ENCODE assay signal across 1 cellular context in the genomic region with DNA sequence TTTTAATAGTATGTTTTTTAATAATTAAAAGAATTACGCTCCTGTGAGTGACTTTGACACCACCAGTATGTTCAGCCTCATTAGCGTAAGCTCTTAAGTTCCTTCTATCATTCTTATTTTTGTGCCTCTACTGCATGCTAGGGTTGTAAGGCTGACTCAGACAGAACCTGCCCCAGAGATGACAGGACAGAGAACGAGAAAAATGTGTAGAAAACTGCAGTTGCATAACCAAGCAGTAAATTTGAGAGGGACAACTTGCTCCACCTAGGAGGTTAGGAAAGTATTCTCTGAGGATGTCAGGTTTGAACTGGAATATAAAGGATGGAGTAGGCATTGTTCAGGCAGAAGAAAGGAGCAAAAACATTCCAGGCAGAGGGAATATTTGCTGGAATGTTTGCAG.
TF ChIP-seq lines count a peak whose summit lies in the region.

No MANE protein-coding gene starts in this region.

TF ChIP-seq in H1, 55 proteins besides CTCF, POLR2A, EP300 and RAD21:
- 0 out of 2 replicates have a peak, but pooled peaks have one; percentile 6 for TF ChIP-seq TEAD4 (IDR thresholded peaks at IDR 0.05; ENCODE audit: low read depth, low read length)
- TF ChIP-seq YY1 (IDR thresholded peaks at IDR 0.05; ENCODE audit: low read depth, low read length) = no peak
- TF ChIP-seq SP4 (IDR thresholded peaks at IDR 0.05; ENCODE audit: low read length) = no peak
- TF ChIP-seq HDAC2 (IDR thresholded peaks at IDR 0.05; ENCODE audit: borderline replicate concordance in 1 of 2, low read depth in 2 of 2, low read length in 2 of 2) = no peak
